ENCODE assay signal across 1 cellular context in genomic region chr11:47235163-47235562, GRCh38.
TF ChIP-seq lines count a peak whose summit lies in the region.

No MANE protein-coding gene starts in this region.

TF ChIP-seq in HepG2, 621 proteins besides CTCF, POLR2A, EP300 and RAD21:
- peak; percentile 72 for TF ChIP-seq AGO2 (optimal IDR thresholded peaks at IDR 0.05; ENCODE audit: low read depth, low read length)
- TF ChIP-seq TRAFD1 (CRISPR knock-in tag; IDR thresholded peaks at IDR 0.05; ENCODE audit: borderline replicate concordance) = no peak
- TF ChIP-seq ZBTB26 (CRISPR knock-in tag; IDR thresholded peaks at IDR 0.05; ENCODE audit: borderline replicate concordance) = no peak
- TF ChIP-seq ZNF687 (CRISPR knock-in tag; IDR thresholded peaks at IDR 0.05) = 0 out of 2 replicates have a peak, but pooled peaks have one; percentile 20
